ENCODE assay signal across 8 cellular contexts in the genomic region with DNA sequence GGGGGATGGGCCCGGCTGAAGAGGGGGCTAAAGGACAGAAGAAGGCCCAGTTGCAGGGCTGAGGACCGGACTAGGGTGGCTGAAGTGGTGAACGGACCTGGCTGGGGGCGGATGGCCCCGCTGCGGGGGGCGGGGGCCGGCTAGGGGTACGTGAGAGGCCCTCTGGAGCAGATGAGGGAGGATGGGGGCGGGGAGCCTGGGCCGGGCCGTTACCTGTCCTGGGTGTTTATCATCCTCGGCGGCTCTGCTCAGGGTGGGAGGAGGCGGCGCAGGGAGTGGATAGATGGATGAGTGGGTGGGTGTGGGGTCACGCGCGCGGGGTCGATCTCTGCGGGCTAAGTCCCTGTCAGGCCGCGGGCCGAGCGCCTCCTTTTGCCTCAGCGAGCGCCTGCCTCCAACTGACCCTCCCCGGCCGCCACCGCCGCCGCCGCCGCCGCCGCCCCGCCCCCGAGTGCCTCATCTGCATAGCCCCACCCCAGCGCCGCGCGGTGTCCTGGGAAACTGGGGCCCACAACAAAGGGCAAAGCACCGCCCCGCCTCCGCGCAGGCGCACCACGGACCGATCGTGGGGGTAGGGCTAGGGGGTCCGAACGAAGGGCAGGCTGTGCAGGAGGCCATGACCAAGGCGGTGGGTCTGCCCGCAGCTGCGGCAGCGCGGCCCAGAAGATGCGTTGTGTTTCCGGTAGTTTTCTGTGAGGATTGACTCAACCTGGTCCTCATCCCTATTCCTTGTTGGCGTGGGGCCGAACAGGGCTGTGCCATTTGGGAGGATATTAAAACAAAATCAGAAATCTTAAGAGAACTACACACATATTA.
DNase-seq lines count a peak whose midpoint lies in the region; ATAC-seq lines count a peak whose summit lies in the region.

No MANE protein-coding gene starts in this region.

- peak; percentile 87 for ATAC-seq in GM19043 (IDR thresholded peaks at IDR 0.05; ENCODE audit: low read depth, unreplicated experiment)
- peak; percentile 92 for ATAC-seq in HG03432 (IDR thresholded peaks at IDR 0.05; ENCODE audit: unreplicated experiment)

- peak; percentile 99 for DNase-seq in AG08396 (ENCODE audit: low spot score)
- peak; percentile 88 for DNase-seq in NCI-H460 (ENCODE audit: extremely low read depth, low read depth)
- DNase-seq in activated CD4-positive, alpha-beta T cell treated with anti-CD3 and anti-CD28 coated beads for 1 hour: peak; percentile 91
- peak; percentile 60 to 91 for DNase-seq in cerebellar nuclear complex (lab: John Stamatoyannopoulos, UW)
- DNase-seq in kidney glomerular epithelial cell (lab: John Stamatoyannopoulos, UW): peak; percentile 61
- DNase-seq in stimulated activated CD4-positive, alpha-beta T cell treated with anti-CD3 and anti-CD28 coated beads, Interleukin-15, amount 100 ng/mL, for 24 hours: peak; percentile 98

Comparison
In these comparisons a context has a peak if more than half of its experiments do, and no peak if none do; other contexts are left out.
1. Peak in every context shown above with its lines: DNase-seq and ATAC-seq.